Comparison of ENCODE assay signal across 1 cellular context in genomic region chr5:136082390-136083193, GRCh38.
TF ChIP-seq lines count a peak whose summit lies in the region.

No MANE protein-coding gene starts in this region.

TF ChIP-seq in GM23338, 12 proteins besides CTCF, POLR2A, EP300 and RAD21 (continued from another document):
- TF ChIP-seq EZH2phosphoT487 (IDR thresholded peaks at IDR 0.05; ENCODE audit: unreplicated experiment) (no peak), REST (IDR thresholded peaks at IDR 0.05; ENCODE audit: unreplicated experiment) (no peak), CREB1 (CRISPR knock-in tag; IDR thresholded peaks at IDR 0.05; ENCODE audit: low read depth) (no peak), NANOG (IDR thresholded peaks at IDR 0.05; ENCODE audit: borderline replicate concordance) (no peak), ZNF114 (CRISPR knock-in tag; IDR thresholded peaks at IDR 0.05) (no peak), EZH2 (IDR thresholded peaks at IDR 0.05; ENCODE audit: low read depth, unreplicated experiment) (no peak), STAT1 (IDR thresholded peaks at IDR 0.05; ENCODE audit: unreplicated experiment) (no peak), POLR2AphosphoS5 (IDR thresholded peaks at IDR 0.05; ENCODE audit: low read depth) (no peak), ETS1 (IDR thresholded peaks at IDR 0.05) (no peak), JUNB (IDR thresholded peaks at IDR 0.05; ENCODE audit: unreplicated experiment) (no peak)
